Comparison of ENCODE assay signal across 25 cellular contexts in the genomic region with DNA sequence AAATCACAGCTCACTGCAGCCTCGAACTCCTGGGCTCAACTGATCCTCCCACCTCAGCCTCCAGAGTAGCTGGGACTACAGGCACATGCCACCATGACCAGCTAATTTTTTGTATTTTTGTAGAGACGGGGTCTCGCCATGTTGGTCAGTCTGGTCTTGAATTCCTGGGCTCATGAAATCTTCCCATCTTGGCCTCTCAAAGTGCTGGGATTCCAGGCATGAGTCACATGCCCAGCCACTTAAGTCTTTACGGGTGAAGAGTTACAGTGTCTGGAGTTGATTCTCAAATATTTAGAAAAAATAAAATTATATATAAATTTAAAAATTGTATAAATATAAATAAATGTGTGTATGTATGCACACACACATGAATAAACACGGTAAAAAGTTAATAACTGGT. TPM values are rescaled to one million over a fixed set of nuclear protein-coding genes. Genes with fewer than 3 reads are reported as not detected.
A peak's percentile ranks its signal among the peaks of the same experiment; 100 is the strongest.
DNase-seq lines count a peak whose midpoint lies in the region; ATAC-seq and TF ChIP-seq lines count a peak whose summit lies in the region.
"Had no signal": no experiment of that assay in that cellular context is flagged by ENCODE, and none has a peak within 500 bp of the region (broad histone marks: within the 10 kb centered on the region; RNA-seq: fewer than 3 reads in every experiment).

No MANE protein-coding gene starts in this region.

- TF ChIP-seq CTCF in adrenal gland (IDR thresholded peaks at IDR 0.05) (no peak), natural killer cell (IDR thresholded peaks at IDR 0.05) (no peak), prostate gland (IDR thresholded peaks at IDR 0.05) (no peak), omental fat pad (IDR thresholded peaks at IDR 0.05) (no peak), gastrocnemius medialis (IDR thresholded peaks at IDR 0.05 in 4 of 5, conservative IDR thresholded peaks at IDR 0.05 in 1 of 5) (no peak)

- H3K9me3 ChIP-seq in adrenal gland (replicated peaks in 1 of 3) (no peaks in the 10 kb centered on the region), prostate gland (no peaks in the 10 kb centered on the region), gastrocnemius medialis (no peaks in the 10 kb centered on the region)
- H3K9me3 ChIP-seq: BLaER1, SK-N-SH had no signal

- H3K36me3 Mint-ChIP-seq in natural killer cell: no peaks in the 10 kb centered on the region
- H3K36me3 Mint-ChIP-seq: CD4-positive, CD25-positive, alpha-beta regulatory T cell had no signal

- intact Hi-C loops in adrenal gland (cut with DNase I) (no loop called here), natural killer cell (cut with micrococcal nuclease) (no loop called here), prostate gland (cut with DNase I) (no loop called here), gastrocnemius medialis (cut with DNase I; ENCODE audit: low total_unique reads) (no loop called here)

- H3K27ac Mint-ChIP-seq in natural killer cell: no peak overlapping the region
- H3K27ac Mint-ChIP-seq: CD4-positive, CD25-positive, alpha-beta regulatory T cell had no signal

- peaks cover 4% of the 10 kb centered on the region in 2 donors for H3K9me3 Mint-ChIP-seq in natural killer cell

- peaks cover 16 to 18% of the 10 kb centered on the region in 2 donors for H3K4me1 ChIP-seq in adrenal gland (replicated peaks in 1 of 2)
- no peaks in the 10 kb centered on the region for H3K4me1 ChIP-seq in prostate gland (replicated peaks)
- no peaks in the 10 kb centered on the region for H3K4me1 ChIP-seq in gastrocnemius medialis

- DNase-seq in HCEC 1CT (peak; percentile 17), adrenal gland (no peak), iris pigment epithelial cell (ENCODE audit: low read depth) (peak; percentile 16), renal cortical epithelial cell (ENCODE audit: low read depth) (peak; percentile 55), natural killer cell (no peak), prostate gland (ENCODE audit: low spot score) (no peak), omental fat pad (ENCODE audit: low spot score) (no peak), gastrocnemius medialis (no peak)
- DNase-seq: CD4-positive, CD25-positive, alpha-beta regulatory T cell; H7; IMR-90; KG1; MM.1S; NCI-H1048; NCI-H1417; NCI-H1694; NCI-H2081; NCI-H226; NCI-H510A; NCI-H69; SK-N-SH had no signal

- no peaks in the 10 kb centered on the region for H3K36me3 ChIP-seq in adrenal gland (replicated peaks in 1 of 2)
- no peaks in the 10 kb centered on the region for H3K36me3 ChIP-seq in prostate gland
- H3K36me3 ChIP-seq in gastrocnemius medialis: no peaks in the 10 kb centered on the region
- H3K36me3 ChIP-seq: BLaER1 had no signal

- H3K4me1 Mint-ChIP-seq in natural killer cell: no peaks in the 10 kb centered on the region
- H3K4me1 Mint-ChIP-seq: CD4-positive, CD25-positive, alpha-beta regulatory T cell had no signal

- ATAC-seq in natural killer cell (no peak), omental fat pad (ENCODE audit: low FRiP score) (no peak), gastrocnemius medialis (no peak)

- 89 to 95% (median 90%) methylated on average over 5 of the region's 5 CpGs for WGBS in adrenal gland, 4 donors
- WGBS in prostate gland: 94% methylated on average over 5 of the region's 5 CpGs

- H3K27ac ChIP-seq in adrenal gland: peak overlapping the region in 3 of 5 donors; percentile 22 to 59 (median 55)
- H3K27ac ChIP-seq in prostate gland: no peak overlapping the region
- H3K27ac ChIP-seq in gastrocnemius medialis: no peak overlapping the region
- H3K27ac ChIP-seq: BLaER1 had no signal

- in situ Hi-C loops in gastrocnemius medialis (cut with MboI; ENCODE audit: low sequenced_read_pairs in 4 of 4): no loop called here

- no peak overlapping the region for H3K4me3 Mint-ChIP-seq in natural killer cell
- H3K4me3 Mint-ChIP-seq: CD4-positive, CD25-positive, alpha-beta regulatory T cell had no signal

- H3K27me3 ChIP-seq in adrenal gland (no peaks in the 10 kb centered on the region), prostate gland (replicated peaks; ENCODE audit: insufficient read depth) (no peaks in the 10 kb centered on the region), gastrocnemius medialis (no peaks in the 10 kb centered on the region)
- H3K27me3 ChIP-seq: BLaER1 had no signal

- H3K4me3 ChIP-seq in adrenal gland (no peak overlapping the region), prostate gland (no peak overlapping the region), gastrocnemius medialis (no peak overlapping the region)
- H3K4me3 ChIP-seq: BLaER1 had no signal

- H3K27me3 Mint-ChIP-seq in natural killer cell (ENCODE audit: low read depth in 2 of 2): peaks cover 14 to 22% of the 10 kb centered on the region in 2 donors

- TF ChIP-seq POLR2A in adrenal gland (IDR thresholded peaks at IDR 0.05) (no peak), prostate gland (IDR thresholded peaks at IDR 0.05) (no peak), gastrocnemius medialis (IDR thresholded peaks at IDR 0.05) (no peak)

RNA-seq across cellular contexts. Expression of gene KBTBD12, which starts 14.5 kb away (rescaled TPM):
- under 1 TPM; 0.07 to 0.95 (median 0.33) TPM for total RNA-seq in adrenal gland
- under 1 TPM; 0.24 to 0.57 (median 0.55) TPM for polyA plus RNA-seq in adrenal gland
- total RNA-seq in renal cortical epithelial cell: 1.2 and 2.2 TPM in 2 replicates
- under 1 TPM in 1 of 3 donors, not detected in 2; 0.12 TPM for total RNA-seq in natural killer cell
- total RNA-seq in prostate gland: 1 to 10 TPM in 1 of 2 donors, not detected in 1; 1.2 TPM
- 1 to 10 TPM in 1 of 4 donors, under 1 TPM in 3; 0.48 to 1.9 (median 0.60) TPM for total RNA-seq in omental fat pad
- total RNA-seq in gastrocnemius medialis: 10 to 100 TPM; 16.0 to 28.7 (median 22.1) TPM
- total RNA-seq: A172; CD4-positive, CD25-positive, alpha-beta regulatory T cell; G401; H7; IMR-90 had no signal
- polyA plus RNA-seq: AG04450; CD4-positive, CD25-positive, alpha-beta regulatory T cell; IMR-90; SK-N-SH had no signal

Comparison
In these comparisons a context has a peak if more than half of its experiments do, and no peak if none do; other contexts are left out.
1. DNase-seq: peak in HCEC 1CT (single experiment), iris pigment epithelial cell (single experiment) and renal cortical epithelial cell (single experiment); none in adrenal gland (0 of 7), natural killer cell (single experiment), prostate gland (single experiment), omental fat pad (single experiment) and gastrocnemius medialis (0 of 2).
2. H3K27ac ChIP-seq: peak in adrenal gland (3 of 5); none in prostate gland (0 of 2) and gastrocnemius medialis (0 of 4).